In genomic region chr14:103870891-103871595, GRCh38 we compare ENCODE assay signal across 11 cellular contexts. TPM values are rescaled to one million over a fixed set of nuclear protein-coding genes. Genes with fewer than 3 reads are reported as not detected.
DNase-seq lines count a peak whose midpoint lies in the region; ATAC-seq and TF ChIP-seq lines count a peak whose summit lies in the region.
"Had no signal": no experiment of that assay in that cellular context is flagged by ENCODE, and none has a peak within 500 bp of the region (broad histone marks: within the 10 kb centered on the region; RNA-seq: fewer than 3 reads in every experiment).

No MANE protein-coding gene starts in this region.

- H3K4me1 Mint-ChIP-seq in CD4-positive, alpha-beta T cell (ENCODE audit: low read depth) = peaks cover 16% of the 10 kb centered on the region
- H3K4me1 Mint-ChIP-seq in GM23338 = peaks cover 14% of the 10 kb centered on the region
- H3K4me1 Mint-ChIP-seq in naive thymus-derived CD4-positive, alpha-beta T cell = peaks cover 10 to 15% (median 12%) of the 10 kb centered on the region in 7 donors

- H4K8ac ChIP-seq in mesenchymal stem cell (ENCODE audit: low read length) = no peak overlapping the region

- no peak overlapping the region for H2BK120ac ChIP-seq in mesenchymal stem cell (ENCODE audit: low read depth, low read length)

- peak overlapping the region; percentile 55 for H3K4me3 ChIP-seq in GM23338
- H3K4me3 ChIP-seq in body of pancreas = no peak overlapping the region
- H3K4me3 ChIP-seq in naive thymus-derived CD4-positive, alpha-beta T cell (ENCODE audit: low read length) = no peak overlapping the region
- H3K4me3 ChIP-seq in mesenchymal stem cell (ENCODE audit: insufficient read depth in 1 of 2, low read depth in 1 of 2, low read length in 2 of 2) = no peak overlapping the region
- H3K4me3 ChIP-seq: SJCRH30 had no signal

- no peak for DNase-seq in CD4-positive, alpha-beta T cell
- DNase-seq in GM23338 (ENCODE audit: low spot score) (no peak), body of pancreas (no peak), midbrain (lab: John Stamatoyannopoulos, UW) (no peak), mesenchymal stem cell (no peak)
- no peak for DNase-seq in naive thymus-derived CD4-positive, alpha-beta T cell
- no peak for DNase-seq in effector CD4-positive, alpha-beta T cell
- DNase-seq: sigmoid colon, SJCRH30 had no signal

- H3K27me3 Mint-ChIP-seq in CD4-positive, alpha-beta T cell = no peaks in the 10 kb centered on the region
- H3K27me3 Mint-ChIP-seq in GM23338 (ENCODE audit: insufficient read depth, low read depth, poor library complexity) = peaks cover 4% of the 10 kb centered on the region
- no peaks in the 10 kb centered on the region for H3K27me3 Mint-ChIP-seq in naive thymus-derived CD4-positive, alpha-beta T cell
- H3K27me3 Mint-ChIP-seq: stimulated activated naive CD8-positive, alpha-beta T cell treated with anti-CD3 and anti-CD28 coated beads, Interleukin-15, Interleukin-2, amounts not matched to agents 100 ng/mL and 50 ng/mL, for 24 hours had no signal

- H3K14ac ChIP-seq in mesenchymal stem cell (ENCODE audit: low read length in 2 of 2) = no peak overlapping the region

- H3K4me3 Mint-ChIP-seq in CD4-positive, alpha-beta T cell = peak overlapping the region; percentile 45
- H3K4me3 Mint-ChIP-seq in GM23338 = peak overlapping the region; percentile 24; the same call in 2 of the 3 replicates
- H3K4me3 Mint-ChIP-seq in naive thymus-derived CD4-positive, alpha-beta T cell = peak overlapping the region in 9 of 10 donors; percentile 41 to 89 (median 77)

- no peak overlapping the region for H3K23ac ChIP-seq in mesenchymal stem cell (ENCODE audit: low read length in 2 of 2)

- H4K91ac ChIP-seq in mesenchymal stem cell (ENCODE audit: low read length) = no peak overlapping the region

- H3K27me3 ChIP-seq in CD4-positive, alpha-beta T cell (ENCODE audit: control insufficient read depth, insufficient read depth, low read length) = no peaks in the 10 kb centered on the region
- no peaks in the 10 kb centered on the region for H3K27me3 ChIP-seq in GM23338 (ENCODE audit: insufficient read depth)
- no peaks in the 10 kb centered on the region for H3K27me3 ChIP-seq in body of pancreas
- no peaks in the 10 kb centered on the region for H3K27me3 ChIP-seq in naive thymus-derived CD4-positive, alpha-beta T cell (ENCODE audit: control insufficient read depth in 2 of 2, insufficient read depth in 2 of 2, low read length in 2 of 2)
- H3K27me3 ChIP-seq in mesenchymal stem cell (ENCODE audit: control insufficient read depth in 1 of 2, insufficient read depth in 1 of 2, low read length in 2 of 2) = peaks cover 0 to 3% of the 10 kb centered on the region in 2 experiments
- H3K27me3 ChIP-seq: SJCRH30 had no signal

- no peak overlapping the region for H2AK5ac ChIP-seq in mesenchymal stem cell (ENCODE audit: low read length, severe bottlenecking)

- no peaks in the 10 kb centered on the region for H3K9me2 ChIP-seq in GM23338 (ENCODE audit: insufficient read depth)

- no peaks in the 10 kb centered on the region for H3K9me3 ChIP-seq in CD4-positive, alpha-beta T cell (ENCODE audit: control insufficient read depth, low read length)
- no peaks in the 10 kb centered on the region for H3K9me3 ChIP-seq in body of pancreas
- no peaks in the 10 kb centered on the region for H3K9me3 ChIP-seq in naive thymus-derived CD4-positive, alpha-beta T cell (ENCODE audit: control insufficient read depth in 2 of 3, low read length in 3 of 3)
- no peaks in the 10 kb centered on the region for H3K9me3 ChIP-seq in mesenchymal stem cell (ENCODE audit: control insufficient read depth, low read length)
- H3K9me3 ChIP-seq: sigmoid colon, SJCRH30 had no signal

- H3K4me1 ChIP-seq in GM23338 (ENCODE audit: insufficient read depth) (no peaks in the 10 kb centered on the region), body of pancreas (peaks cover 54% of the 10 kb centered on the region), mesenchymal stem cell (ENCODE audit: control insufficient read depth, insufficient read depth, low read depth, low read length) (peaks cover 9% of the 10 kb centered on the region)
- peaks cover 5 to 9% of the 10 kb centered on the region in 2 donors for H3K4me1 ChIP-seq in naive thymus-derived CD4-positive, alpha-beta T cell (ENCODE audit: control insufficient read depth in 2 of 2, insufficient read depth in 2 of 2, low read length in 2 of 2)

- no peak overlapping the region for H3K9ac ChIP-seq in mesenchymal stem cell (ENCODE audit: low read length)

- no peak overlapping the region for H2BK12ac ChIP-seq in mesenchymal stem cell (ENCODE audit: low read length in 2 of 2)

- TF ChIP-seq CTCF in CD4-positive, alpha-beta T cell (IDR thresholded peaks at IDR 0.05) = no peak
- TF ChIP-seq CTCF in GM23338 (conservative IDR thresholded peaks at IDR 0.05; ENCODE audit: low read depth in 2 of 2) (no peak), body of pancreas (IDR thresholded peaks at IDR 0.05) (no peak)

- no peak overlapping the region for H2BK5ac ChIP-seq in mesenchymal stem cell (ENCODE audit: low read depth, low read length, poor library complexity, severe bottlenecking)

- no peak overlapping the region for H3K27ac Mint-ChIP-seq in CD4-positive, alpha-beta T cell
- H3K27ac Mint-ChIP-seq in GM23338 = no peak overlapping the region
- H3K27ac Mint-ChIP-seq in naive thymus-derived CD4-positive, alpha-beta T cell = no peak overlapping the region
- H3K27ac Mint-ChIP-seq: stimulated activated naive CD8-positive, alpha-beta T cell treated with anti-CD3 and anti-CD28 coated beads, Interleukin-15, Interleukin-2, amounts not matched to agents 100 ng/mL and 50 ng/mL, for 24 hours had no signal

- no peaks in the 10 kb centered on the region for H3K79me2 ChIP-seq in GM23338 (replicated peaks; ENCODE audit: insufficient read depth)

- peak overlapping the region; percentile 98 for H2AFZ ChIP-seq in GM23338
- no peak overlapping the region for H2AFZ ChIP-seq in mesenchymal stem cell (ENCODE audit: low read depth, low read length)

- POLR2A ChIA-PET in CD4-positive, alpha-beta T cell (lab: Charles Lee) = no interaction called here
- POLR2A ChIA-PET in naive thymus-derived CD4-positive, alpha-beta T cell (lab: Charles Lee) = no interaction called here

- CTCF ChIA-PET in CD4-positive, alpha-beta T cell (lab: Charles Lee) = no interaction called here
- CTCF ChIA-PET in naive thymus-derived CD4-positive, alpha-beta T cell (lab: Charles Lee) = interaction anchor here (1.0 kb wide), 1 partner anchor 8 kb away, joined by 3 read pairs; no protein-coding TSS in a partner anchor

- 78 to 84% methylated on average over 8 of the region's 8 CpGs for WGBS in body of pancreas, 2 donors
- 88% methylated on average over 7 of the region's 8 CpGs for WGBS in mesenchymal stem cell

- no peak overlapping the region for H3K18ac ChIP-seq in mesenchymal stem cell (ENCODE audit: low read depth in 1 of 2, low read length in 2 of 2)

- H3K9me3 Mint-ChIP-seq in CD4-positive, alpha-beta T cell = no peaks in the 10 kb centered on the region
- no peaks in the 10 kb centered on the region; the same call in 2 of the 3 replicates for H3K9me3 Mint-ChIP-seq in GM23338
- H3K9me3 Mint-ChIP-seq in naive thymus-derived CD4-positive, alpha-beta T cell = peaks cover 0 to 5% (median 0%) of the 10 kb centered on the region in 11 donors
- H3K9me3 Mint-ChIP-seq: stimulated activated naive CD8-positive, alpha-beta T cell treated with anti-CD3 and anti-CD28 coated beads, Interleukin-15, Interleukin-2, amounts not matched to agents 100 ng/mL and 50 ng/mL, for 24 hours had no signal

- H3K4ac ChIP-seq in mesenchymal stem cell (ENCODE audit: low read depth in 1 of 2, low read length in 2 of 2) = no peak overlapping the region

- H4K20me1 ChIP-seq in GM23338 (replicated peaks; ENCODE audit: insufficient read depth) = no peaks in the 10 kb centered on the region

- no peaks in the 10 kb centered on the region for H3K79me1 ChIP-seq in mesenchymal stem cell (replicated peaks; ENCODE audit: low read length, poor library complexity, severe bottlenecking)

- H3K36me3 ChIP-seq in GM23338 (ENCODE audit: insufficient read depth) = no peaks in the 10 kb centered on the region
- no peaks in the 10 kb centered on the region for H3K36me3 ChIP-seq in body of pancreas (replicated peaks in 1 of 2; ENCODE audit: insufficient read depth in 1 of 2, low read depth in 2 of 2)
- H3K36me3 ChIP-seq in naive thymus-derived CD4-positive, alpha-beta T cell (ENCODE audit: control insufficient read depth in 2 of 3, insufficient read depth in 3 of 3, low read length in 3 of 3) = no peaks in the 10 kb centered on the region
- no peaks in the 10 kb centered on the region for H3K36me3 ChIP-seq in mesenchymal stem cell (ENCODE audit: control insufficient read depth in 1 of 2, insufficient read depth in 2 of 2, low read depth in 1 of 2, low read length in 2 of 2)
- H3K36me3 ChIP-seq: sigmoid colon, SJCRH30 had no signal

- peak overlapping the region; percentile 79; the same call in 1 of the 2 replicates for H3K4me2 ChIP-seq in GM23338
- no peak overlapping the region for H3K4me2 ChIP-seq in mesenchymal stem cell (ENCODE audit: low read length, poor library complexity, severe bottlenecking)

- no peak overlapping the region for H2BK15ac ChIP-seq in mesenchymal stem cell (ENCODE audit: low read depth, poor library complexity, severe bottlenecking)

- H3F3A ChIP-seq in GM23338 (replicated peaks; ENCODE audit: low read depth) = no peaks in the 10 kb centered on the region

- no peak overlapping the region for H3K27ac ChIP-seq in CD4-positive, alpha-beta T cell (ENCODE audit: low read depth, low read length)
- H3K27ac ChIP-seq in GM23338 (ENCODE audit: low read depth) (no peak overlapping the region), body of pancreas (peak overlapping the region; percentile 68 to 78 (median 77)), mesenchymal stem cell (ENCODE audit: low read length, poor library complexity, severe bottlenecking) (no peak overlapping the region)
- H3K27ac ChIP-seq in naive thymus-derived CD4-positive, alpha-beta T cell (ENCODE audit: low read depth, low read length) = peak overlapping the region; percentile 70
- H3K27ac ChIP-seq: sigmoid colon, SJCRH30 had no signal

- TF ChIP-seq POLR2A in body of pancreas (IDR thresholded peaks at IDR 0.05) = no peak

- H3K36me3 Mint-ChIP-seq in CD4-positive, alpha-beta T cell (ENCODE audit: low read depth) = no peaks in the 10 kb centered on the region
- no peaks in the 10 kb centered on the region for H3K36me3 Mint-ChIP-seq in GM23338 (ENCODE audit: low read depth)
- peaks cover 0 to 2% (median 0%) of the 10 kb centered on the region in 5 donors for H3K36me3 Mint-ChIP-seq in naive thymus-derived CD4-positive, alpha-beta T cell

- intact Hi-C loops in CD4-positive, alpha-beta T cell (cut with DNase I, micrococcal nuclease) = loop anchor here in 1 of 2 experiments (2.0 kb wide), 1 partner anchor 50 kb away; a partner anchor contains a TSS
- intact Hi-C loops in body of pancreas (cut with DNase I) = no loop called here
- intact Hi-C loops in naive thymus-derived CD4-positive, alpha-beta T cell (cut with micrococcal nuclease) = no loop called here

- no peak for ATAC-seq in CD4-positive, alpha-beta T cell (ENCODE audit: poor library complexity)
- ATAC-seq in GM23338 (no peak), body of pancreas (no peak)
- no peak for ATAC-seq in naive thymus-derived CD4-positive, alpha-beta T cell

RNA-seq across cellular contexts. Expression of gene PPP1R13B, which starts 23.7 kb away (rescaled TPM):
- 10 to 100 TPM; 14.3 to 14.4 TPM for total RNA-seq in CD4-positive, alpha-beta T cell
- total RNA-seq in GM23338 (2014; rRNA removed; shearing (Covaris generic)) = 6.5 and 8.5 TPM in 2 replicates
- polyA plus RNA-seq in GM23338 (2016; fragmentation: Nextera tagmentation; extraction: Ambion mirVana) = 2.0 and 3.8 TPM in 2 replicates
- total RNA-seq in body of pancreas = 10 to 100 TPM; 12.5 to 36.3 TPM
- 10 to 100 TPM; 10.8 to 26.8 (median 17.7) TPM for total RNA-seq in naive thymus-derived CD4-positive, alpha-beta T cell
- polyA plus RNA-seq in naive thymus-derived CD4-positive, alpha-beta T cell = 1 to 10 TPM; 3.3 to 3.9 TPM
- polyA plus RNA-seq in mesenchymal stem cell (2013, experiment 1 of 2) = 1.2 TPM
- polyA plus RNA-seq in mesenchymal stem cell (2013, experiment 2 of 2) = 0.86 TPM

RNA-seq across cellular contexts. Expression of gene TDRD9, which starts 57.2 kb away (rescaled TPM):
- total RNA-seq in CD4-positive, alpha-beta T cell = under 1 TPM; 0.17 to 0.27 TPM
- not detected in 2 replicates for total RNA-seq in GM23338 (2014; rRNA removed; shearing (Covaris generic))
- polyA plus RNA-seq in GM23338 (2016; fragmentation: Nextera tagmentation; extraction: Ambion mirVana) = 0.24 TPM in 1 of 2 replicates, not detected in the other
- 1 to 10 TPM; 2.0 to 4.7 TPM for total RNA-seq in body of pancreas
- total RNA-seq in naive thymus-derived CD4-positive, alpha-beta T cell = 1 to 10 TPM in 1 of 5 experiments, under 1 TPM in 3, not detected in 1; 0.16 to 6.4 (median 0.43) TPM
- under 1 TPM; 0.25 to 0.91 TPM for polyA plus RNA-seq in naive thymus-derived CD4-positive, alpha-beta T cell
- not detected for polyA plus RNA-seq in mesenchymal stem cell (2013, experiment 1 of 2)
- not detected for polyA plus RNA-seq in mesenchymal stem cell (2013, experiment 2 of 2)
- total RNA-seq: G401, SJCRH30 had no signal

Comparison
In these comparisons a context has a peak if more than half of its experiments do, and no peak if none do; other contexts are left out.
1. H3K27ac ChIP-seq: peak in body of pancreas (4 of 4) and naive thymus-derived CD4-positive, alpha-beta T cell (single experiment); none in CD4-positive, alpha-beta T cell (single experiment), GM23338 (single experiment) and mesenchymal stem cell (single experiment).
2. H3K4me3 Mint-ChIP-seq: peak in every context shown above with its lines; median percentile 77 in naive thymus-derived CD4-positive, alpha-beta T cell; 45 in CD4-positive, alpha-beta T cell; 24 in GM23338.